In genomic region chr17:44648963-44649362, GRCh38 we compare ENCODE assay signal across 30 cellular contexts. TPM values are rescaled to one million over a fixed set of nuclear protein-coding genes. Genes with fewer than 3 reads are reported as not detected.
"Had no signal": no experiment of that assay in that cellular context is flagged by ENCODE, and none has a peak within 500 bp of the region (broad histone marks: within the 10 kb centered on the region; RNA-seq: fewer than 3 reads in every experiment).

No MANE protein-coding gene starts in this region.

- H3K36me3 ChIP-seq: colonic mucosa, esophagus muscularis mucosa, esophagus squamous epithelium, gastrocnemius medialis, gastroesophageal sphincter, heart left ventricle, heart right ventricle had no signal

- FAIRE-seq: colon, endometrium, endothelial cell of umbilical vein, frontal cortex had no signal

- H3K9me3 Mint-ChIP-seq: dendritic cell treated with granulocyte-macrophage colony-stimulating factor and Interleukin-4, amounts not matched to agents 40 ng/mL and 50 ng/mL, for 4 days; effector memory CD8-positive, alpha-beta T cell; endodermal cell had no signal

- H3K4me1 ChIP-seq: colonic mucosa, esophagus muscularis mucosa, esophagus squamous epithelium, foreskin keratinocyte, gastrocnemius medialis, gastroesophageal sphincter, heart left ventricle, heart right ventricle had no signal

- H3K9me3 ChIP-seq: colonic mucosa, esophagus muscularis mucosa, esophagus squamous epithelium, gastrocnemius medialis, gastroesophageal sphincter, heart left ventricle, heart right ventricle had no signal

- H3K27me3 ChIP-seq: colonic mucosa had no signal

- ATAC-seq: effector memory CD8-positive, alpha-beta T cell; esophagus mucosa; foreskin keratinocyte; gastrocnemius medialis; gastroesophageal sphincter; heart left ventricle; heart right ventricle had no signal

- H3K27ac Mint-ChIP-seq: dendritic cell treated with granulocyte-macrophage colony-stimulating factor and Interleukin-4, amounts not matched to agents 40 ng/mL and 50 ng/mL, for 4 days; effector memory CD8-positive, alpha-beta T cell; endodermal cell had no signal

- H3K4me3 Mint-ChIP-seq: dendritic cell treated with granulocyte-macrophage colony-stimulating factor and Interleukin-4, amounts not matched to agents 40 ng/mL and 50 ng/mL, for 4 days; effector memory CD8-positive, alpha-beta T cell; endodermal cell had no signal

- H3K4me3 ChIP-seq: colonic mucosa, coronary artery, dorsolateral prefrontal cortex, esophagus muscularis mucosa, esophagus squamous epithelium, gastrocnemius medialis, gastroesophageal sphincter, heart left ventricle, heart right ventricle had no signal

- DNase-seq: colonic mucosa; cortex of kidney; dermis blood vessel endothelial cell; dorsolateral prefrontal cortex; effector CD4-positive, alpha-beta T cell; effector CD8-positive, alpha-beta T cell; effector memory CD4-positive, alpha-beta T cell; effector memory CD8-positive, alpha-beta T cell; endodermal cell; erythroblast; esophagus squamous epithelium; foreskin fibroblast; foreskin keratinocyte; foreskin melanocyte; gastrocnemius medialis; glutamatergic neuron; head of caudate nucleus; heart left ventricle; heart right ventricle had no signal

- H3K4me1 Mint-ChIP-seq: endodermal cell had no signal

- H3K27ac ChIP-seq: colonic mucosa, coronary artery, dorsolateral prefrontal cortex, epithelial cell of prostate, esophagus muscularis mucosa, esophagus squamous epithelium, foreskin keratinocyte, gastrocnemius medialis, gastroesophageal sphincter, heart left ventricle, heart right ventricle had no signal

RNA-seq across cellular contexts. Expression of gene MEIOC, which starts 7.3 kb away (rescaled TPM):
- total RNA-seq: colonic mucosa, dermis microvascular lymphatic vessel endothelial cell, esophagus mucosa, gastrocnemius medialis, heart left ventricle had no signal
